Comparison of ENCODE assay signal across 25 cellular contexts in genomic region chr19:46394398-46394797, GRCh38. TPM values are rescaled to one million over a fixed set of nuclear protein-coding genes. Genes with fewer than 3 reads are reported as not detected.
DNase-seq lines count a peak whose midpoint lies in the region; ATAC-seq, FAIRE-seq and TF ChIP-seq lines count a peak whose summit lies in the region.
"Had no signal": no experiment of that assay in that cellular context is flagged by ENCODE, and none has a peak within 500 bp of the region (broad histone marks: within the 10 kb centered on the region; RNA-seq: fewer than 3 reads in every experiment).

No MANE protein-coding gene starts in this region.

- peaks cover 5% of the 10 kb centered on the region for H3K27me3 Mint-ChIP-seq in T-helper 2 cell treated with Interferon-gamma antibody and Interleukin-4, amounts not matched to agents 5 μg/mL and 100 μg/mL, for 36 hours (ENCODE audit: low read depth)
- H3K27me3 Mint-ChIP-seq in nephron progenitor cell (ENCODE audit: low read depth, poor library complexity): peaks cover 23% of the 10 kb centered on the region

- H3K27me3 ChIP-seq in IMR-90 (ENCODE audit: control insufficient read depth, insufficient read depth, low read length): no peaks in the 10 kb centered on the region
- H3K27me3 ChIP-seq in HepG2 (ENCODE audit: control insufficient read depth in 1 of 2, insufficient read depth in 2 of 2, low read length in 2 of 2): no peaks in the 10 kb centered on the region
- H3K27me3 ChIP-seq: pancreas, tibial artery had no signal

- H3K79me2 ChIP-seq in HepG2 (ENCODE audit: insufficient read depth, low read length): no peaks in the 10 kb centered on the region

- intact Hi-C loops in IMR-90 (cut with micrococcal nuclease) (loop anchor here (2.0 kb wide), 2 partner anchors 48 to 114 kb away; partner anchors contain the start of gene PPP5C), HepG2 (cut with micrococcal nuclease; ENCODE audit: unreplicated experiment) (loop anchor here (2.0 kb wide), 1 partner anchor 92 kb away; no protein-coding TSS in a partner anchor)

- POLR2A ChIA-PET in IMR-90 (lab: Charles Lee; ENCODE audit: unreplicated experiment): no interaction called here
- POLR2A ChIA-PET in HepG2 (lab: Yijun Ruan, JAX): no interaction called here

- H4K20me1 ChIP-seq in IMR-90 (ENCODE audit: insufficient read depth, low read length) (no peaks in the 10 kb centered on the region; the same call in 1 of the 2 replicates), HepG2 (ENCODE audit: insufficient read depth, low read length) (no peaks in the 10 kb centered on the region)

- H2BK120ac ChIP-seq in IMR-90 (ENCODE audit: low read depth, low read length): no peak overlapping the region

- H3K36me3 ChIP-seq in IMR-90 (ENCODE audit: control insufficient read depth, insufficient read depth, low read length) (peaks cover 20% of the 10 kb centered on the region), HepG2 (replicated peaks in 1 of 2; ENCODE audit: control insufficient read depth in 1 of 2, insufficient read depth in 2 of 2, low read length in 2 of 2) (peaks cover 5 to 17% of the 10 kb centered on the region in 2 experiments; a peak in 4 of 5 replicates)

- peak; percentile 39 for DNase-seq in Daoy (ENCODE audit: low read depth)
- DNase-seq in IMR-90: no peak
- no peak for DNase-seq in T-helper 2 cell treated with Interferon-gamma antibody and Interleukin-4, amounts not matched to agents 5 μg/mL and 100 μg/mL, for 36 hours (ENCODE audit: low spot score)
- DNase-seq in HepG2 (ENCODE audit: low spot score): no peak
- DNase-seq in nephron progenitor cell: no peak
- no peak for DNase-seq in NCI-H510A treated with DMSO at 0.1 percent for 48 hours (lab: John Stamatoyannopoulos, UW)
- no peak for DNase-seq in NCI-H187 (lab: John Stamatoyannopoulos, UW)
- DNase-seq: activated CD4-positive, alpha-beta T cell treated with anti-CD3 and anti-CD28 coated beads, Interleukin-2, amount 50 U/mL, for 4 hours; activated T-cell treated with anti-CD3 and anti-CD28 coated beads for 4 hours; H7; hippocampal formation; islet precursor cell; MM.1S; naive B cell; NCI-H2081 treated with DMSO at 0.1 percent for 48 hours; NCI-H524; stimulated activated CD4-positive, alpha-beta T cell treated with anti-CD3 and anti-CD28 coated beads, Interleukin-1b, Interleukin-23, amount 100 ng/mL, for 48 hours; stimulated activated naive CD4-positive, alpha-beta T cell had no signal

- no peak overlapping the region for H2BK20ac ChIP-seq in IMR-90 (ENCODE audit: low read depth, low read length)

- H3K4me3 ChIP-seq in IMR-90 (ENCODE audit: insufficient read depth, low read depth, low read length): no peak overlapping the region
- H3K4me3 ChIP-seq in HepG2 (replicated peaks in 1 of 3; ENCODE audit: insufficient read depth in 1 of 3, low read depth in 2 of 3, low read length in 3 of 3): no peak overlapping the region
- H3K4me3 ChIP-seq: pancreas, tibial artery had no signal

- H3K4me3 Mint-ChIP-seq in T-helper 2 cell treated with Interferon-gamma antibody and Interleukin-4, amounts not matched to agents 5 μg/mL and 100 μg/mL, for 36 hours: peak overlapping the region; percentile 38
- H3K4me3 Mint-ChIP-seq in nephron progenitor cell: no peak overlapping the region
- H3K4me3 Mint-ChIP-seq: activated naive CD4-positive, alpha-beta T cell treated with anti-CD3 and anti-CD28 coated beads, Interleukin-2, amount 10 ng/mL, durations not matched to agents 7 days and 5 days; naive B cell had no signal

- ATAC-seq in IMR-90 (ENCODE audit: low read depth) (no peak), HepG2 (no peak)
- ATAC-seq: sciatic nerve had no signal

- no peak overlapping the region for H3K23ac ChIP-seq in IMR-90 (ENCODE audit: low read depth, low read length)

- no peak for TF ChIP-seq CTCF in IMR-90 (conservative IDR thresholded peaks at IDR 0.05; ENCODE audit: low read depth, low read length)
- no peak for TF ChIP-seq CTCF in HepG2 (CRISPR knock-in tag; IDR thresholded peaks at IDR 0.05)
- TF ChIP-seq CTCF in nephron progenitor cell (IDR thresholded peaks at IDR 0.05): no peak

- CTCF ChIA-PET in IMR-90 (lab: Yijun Ruan, JAX): no interaction called here
- CTCF ChIA-PET in HepG2 (lab: Yijun Ruan, JAX; ENCODE audit: low intra/inter-chr PET ratio, low total read pairs): interaction anchor here (1.0 to 3.3 kb wide), 3 partner anchors 79 to 119 kb away, joined by 5 to 96 read pairs (median 59); no protein-coding TSS in a partner anchor

- TF ChIP-seq POLR2A in IMR-90 (IDR thresholded peaks at IDR 0.05; ENCODE audit: low read depth, low read length) (no peak), HepG2 (IDR thresholded peaks at IDR 0.05; ENCODE audit: insufficient read depth in 1 of 2, low read depth in 2 of 2, low read length in 2 of 2) (no peak)

- TF ChIP-seq EP300 in HepG2 (IDR thresholded peaks at IDR 0.05; ENCODE audit: low read depth in 2 of 2, low read length in 2 of 2): no peak
- no peak for TF ChIP-seq EP300 in HepG2 (CRISPR knock-in tag; IDR thresholded peaks at IDR 0.05; ENCODE audit: borderline replicate concordance)

- H3K4me1 ChIP-seq in IMR-90 (ENCODE audit: control insufficient read depth, insufficient read depth, low read length) (peaks cover 15% of the 10 kb centered on the region), HepG2 (ENCODE audit: insufficient read depth, low read length) (no peaks in the 10 kb centered on the region)
- H3K4me1 ChIP-seq: pancreas had no signal

- no peak overlapping the region for H4K91ac ChIP-seq in IMR-90 (ENCODE audit: insufficient read depth, low read depth, low read length)

- H2BK15ac ChIP-seq in IMR-90 (ENCODE audit: low read depth, low read length): no peak overlapping the region

- no peak overlapping the region for H4K8ac ChIP-seq in IMR-90 (ENCODE audit: low read depth in 2 of 2, low read length in 2 of 2)

- H3K4ac ChIP-seq in IMR-90 (ENCODE audit: low read depth, low read length): no peak overlapping the region

- H3K56ac ChIP-seq in IMR-90 (ENCODE audit: extremely low read depth, insufficient read depth, low read length): no peak overlapping the region

- H3K9me1 ChIP-seq in IMR-90 (ENCODE audit: insufficient read depth, low read length): peaks cover 13% of the 10 kb centered on the region

- no peak overlapping the region for H2AFZ ChIP-seq in IMR-90 (replicated peaks; ENCODE audit: low read length, poor library complexity)
- no peak overlapping the region for H2AFZ ChIP-seq in HepG2 (ENCODE audit: low read length)

- FAIRE-seq in HepG2 (lab: Jason Lieb, UNC): no peak
- FAIRE-seq: colon, GM19239, pancreas had no signal

- peaks cover 4% of the 10 kb centered on the region for H3K9me3 ChIP-seq in IMR-90 (ENCODE audit: control insufficient read depth, insufficient read depth, low read length)
- no peaks in the 10 kb centered on the region for H3K9me3 ChIP-seq in HepG2 (ENCODE audit: low read length)
- H3K9me3 ChIP-seq: pancreas, tibial artery had no signal

- H3K27ac Mint-ChIP-seq in T-helper 2 cell treated with Interferon-gamma antibody and Interleukin-4, amounts not matched to agents 5 μg/mL and 100 μg/mL, for 36 hours: no peak overlapping the region
- no peak overlapping the region for H3K27ac Mint-ChIP-seq in nephron progenitor cell
- H3K27ac Mint-ChIP-seq: activated naive CD4-positive, alpha-beta T cell treated with anti-CD3 and anti-CD28 coated beads, Interleukin-2, amount 10 ng/mL, durations not matched to agents 7 days and 5 days had no signal

- no peak overlapping the region for H3K18ac ChIP-seq in IMR-90 (ENCODE audit: low read depth, low read length)

- peaks cover 18% of the 10 kb centered on the region for H3K36me3 Mint-ChIP-seq in T-helper 2 cell treated with Interferon-gamma antibody and Interleukin-4, amounts not matched to agents 5 μg/mL and 100 μg/mL, for 36 hours (ENCODE audit: low read depth)
- peaks cover 31% of the 10 kb centered on the region for H3K36me3 Mint-ChIP-seq in nephron progenitor cell (ENCODE audit: low read depth)

- H3K14ac ChIP-seq in IMR-90 (replicated peaks; ENCODE audit: low read depth, low read length): no peak overlapping the region

- no peak overlapping the region for H3K27ac ChIP-seq in IMR-90 (ENCODE audit: insufficient read depth, low read length)
- H3K27ac ChIP-seq in HepG2 (ENCODE audit: extremely low read length, insufficient read depth, low read length): no peak overlapping the region
- H3K27ac ChIP-seq: pancreas had no signal

- no peak overlapping the region for H4K5ac ChIP-seq in IMR-90 (ENCODE audit: low read depth, low read length)

- no peak overlapping the region for H2BK5ac ChIP-seq in IMR-90 (ENCODE audit: low read depth, low read length, poor library complexity, severe bottlenecking)

- H2AK5ac ChIP-seq in IMR-90 (ENCODE audit: low read depth, low read length): peak overlapping the region; percentile 13; the same call in 1 of the 2 replicates

- 0 out of 4 replicates have a peak, but pooled peaks cover 0 to 9% of the 10 kb centered on the region in 2 experiments for H3K79me1 ChIP-seq in IMR-90 (ENCODE audit: low read depth in 1 of 2, low read length in 2 of 2)

- in situ Hi-C loops in IMR-90 (cut with MboI; ENCODE audit: low sequenced_read_pairs) (no loop called here), HepG2 (cut with HindIII; ENCODE audit: extremely low pct_ligation_motif_present, low pct_unique_long_range_greater_than_20kb) (loop anchor here (10.0 kb wide), 1 partner anchor 110 kb away; no protein-coding TSS in a partner anchor)

- no peaks in the 10 kb centered on the region for H3K9me3 Mint-ChIP-seq in T-helper 2 cell treated with Interferon-gamma antibody and Interleukin-4, amounts not matched to agents 5 μg/mL and 100 μg/mL, for 36 hours
- peaks cover 3% of the 10 kb centered on the region for H3K9me3 Mint-ChIP-seq in nephron progenitor cell
- H3K9me3 Mint-ChIP-seq: naive B cell had no signal

- BruUV-seq in IMR-90 (replicated peaks; lab: Mats Ljungman, UMichigan): no TSS peak
- no TSS peak for BruUV-seq in HepG2 (replicated peaks; lab: Mats Ljungman, UMichigan)

- dilution Hi-C loops in IMR-90 (cut with HindIII; ENCODE audit: low sequenced_read_pairs, unreplicated experiment): no loop called here

- H3K9ac ChIP-seq in IMR-90 (ENCODE audit: low read depth, low read length) (no peak overlapping the region), HepG2 (ENCODE audit: insufficient read depth, low read depth, low read length) (no peak overlapping the region)

- H3K4me2 ChIP-seq in IMR-90 (ENCODE audit: low read depth, low read length) (no peak overlapping the region), HepG2 (ENCODE audit: low read depth, low read length) (no peak overlapping the region)

- H2AK9ac ChIP-seq in IMR-90 (replicated peaks; ENCODE audit: low read depth, low read length, poor library complexity): no peak overlapping the region

- 67% methylated on average over 1 of the region's 5 CpGs; no CpG with 5 or more reads in 1 of the 2 experiments for WGBS in IMR-90 (ENCODE audit: extremely low coverage in 2 of 2, insufficient read length in 1 of 2), 2 experiments
- 96% methylated on average over 5 of the region's 5 CpGs for WGBS in HepG2 (ENCODE audit: low lambda C conversion rate)

- peaks cover 2% of the 10 kb centered on the region for H3K4me1 Mint-ChIP-seq in T-helper 2 cell treated with Interferon-gamma antibody and Interleukin-4, amounts not matched to agents 5 μg/mL and 100 μg/mL, for 36 hours (ENCODE audit: low read depth)
- H3K4me1 Mint-ChIP-seq in nephron progenitor cell: peaks cover 30% of the 10 kb centered on the region
- H3K4me1 Mint-ChIP-seq: activated naive CD4-positive, alpha-beta T cell treated with anti-CD3 and anti-CD28 coated beads, Interleukin-2, amount 10 ng/mL, durations not matched to agents 7 days and 5 days had no signal

- TF ChIP-seq RAD21 in IMR-90 (IDR thresholded peaks at IDR 0.05; ENCODE audit: low read length) (no peak), HepG2 (CRISPR knock-in tag; IDR thresholded peaks at IDR 0.05) (no peak)

RNA-seq across cellular contexts. Expression of gene CCDC8, which starts 19.0 kb away (rescaled TPM):
- total RNA-seq in Daoy (2014; rRNA removed; shearing (Covaris generic)): 8.8 and 9.2 TPM in 2 replicates
- total RNA-seq in IMR-90 (2012; rRNA removed) (10.2 and 10.3 TPM in 2 replicates), HepG2 (2016; rRNA removed; fragmentation: Illumina TruSeq; extraction: Trizol) (0.04 TPM in 1 of 2 replicates, not detected in the other)
- polyA plus RNA-seq in IMR-90 (2012; rRNA removed) (8.9 and 9.3 TPM in 2 replicates), HepG2 (2011; rRNA removed) (not detected in 2 replicates)
- polyA plus RNA-seq in IMR-90 (2012; cell fraction: cytosol; rRNA removed): 5.5 and 8.8 TPM in 2 replicates
- 3.7 and 4.1 TPM in 2 replicates for polyA plus RNA-seq in IMR-90 (2012; cell fraction: nucleus; rRNA removed; ENCODE audit: low replicate concordance)
- not detected in 2 replicates for total RNA-seq in HepG2 (2016; cell fraction: cytosol; rRNA removed; fragmentation: Illumina TruSeq; extraction: Trizol; ENCODE audit: low read depth)
- 0.06 TPM in 1 of 2 replicates, not detected in the other for total RNA-seq in HepG2 (2016; cell fraction: insoluble cytoplasmic fraction; rRNA removed; fragmentation: Illumina TruSeq; extraction: Trizol)
- total RNA-seq in HepG2 (2016; cell fraction: membrane; rRNA removed; fragmentation: Illumina TruSeq; extraction: Trizol): not detected in 2 replicates
- not detected in 2 replicates for total RNA-seq in HepG2 (2016; cell fraction: nucleus; rRNA removed; fragmentation: Illumina TruSeq; extraction: Trizol)
- polyA plus RNA-seq in HepG2 (2011; cell fraction: cytosol; rRNA removed): not detected in 2 replicates
- not detected in 2 replicates for polyA plus RNA-seq in HepG2 (2011; cell fraction: nucleus; rRNA removed)
- polyA plus RNA-seq in HepG2 (2012): not detected in 2 replicates
- polyA plus RNA-seq in HepG2 (2016; cell fraction: cytosol; fragmentation: Illumina TruSeq; extraction: Trizol; ENCODE audit: low read depth): not detected in 2 replicates
- polyA plus RNA-seq in HepG2 (2016; cell fraction: insoluble cytoplasmic fraction; fragmentation: Illumina TruSeq; extraction: Trizol; ENCODE audit: low read depth): not detected in 2 replicates
- polyA plus RNA-seq in HepG2 (2016; cell fraction: membrane; fragmentation: Illumina TruSeq; extraction: Trizol; ENCODE audit: low read depth): not detected in 2 replicates
- not detected in 2 replicates for polyA plus RNA-seq in HepG2 (2016; cell fraction: nucleus; fragmentation: Illumina TruSeq; extraction: Trizol; ENCODE audit: insufficient read depth, low read depth)
- polyA minus RNA-seq in HepG2 (2011; rRNA and poly(A)+ RNA removed; ENCODE audit: low replicate concordance): not detected in 2 replicates
- not detected in 2 replicates for polyA minus RNA-seq in HepG2 (2011; cell fraction: cytosol; rRNA and poly(A)+ RNA removed)
- not detected in 2 replicates for polyA minus RNA-seq in HepG2 (2011; cell fraction: nucleus; rRNA and poly(A)+ RNA removed)
- total RNA-seq: T-helper 1 cell treated with Interleukin-12 subunit alpha and Interleukin-12 subunit beta and Interleukin-4 antibody, amounts not matched to agents 30 ng/mL and 1 ng/mL, for 36 hours had no signal

RNA-seq across cellular contexts. Expression of gene PNMA8C, which starts 34.3 kb away (rescaled TPM):
- total RNA-seq in Daoy (2014; rRNA removed; shearing (Covaris generic)): not detected in 2 replicates
- total RNA-seq in IMR-90 (2012; rRNA removed) (under 0.01 and 0.18 TPM in 2 replicates), HepG2 (2016; rRNA removed; fragmentation: Illumina TruSeq; extraction: Trizol) (not detected in 2 replicates)
- polyA plus RNA-seq in IMR-90 (2012; rRNA removed) (0.09 TPM in 1 of 2 replicates, not detected in the other), HepG2 (2011; rRNA removed) (not detected in 2 replicates)
- 0.03 TPM in 1 of 2 replicates, not detected in the other for polyA plus RNA-seq in IMR-90 (2012; cell fraction: cytosol; rRNA removed)
- polyA plus RNA-seq in IMR-90 (2012; cell fraction: nucleus; rRNA removed; ENCODE audit: low replicate concordance): 0.03 and 0.13 TPM in 2 replicates
- not detected in 2 replicates for total RNA-seq in HepG2 (2016; cell fraction: cytosol; rRNA removed; fragmentation: Illumina TruSeq; extraction: Trizol; ENCODE audit: low read depth)
- total RNA-seq in HepG2 (2016; cell fraction: insoluble cytoplasmic fraction; rRNA removed; fragmentation: Illumina TruSeq; extraction: Trizol): not detected in 2 replicates
- total RNA-seq in HepG2 (2016; cell fraction: membrane; rRNA removed; fragmentation: Illumina TruSeq; extraction: Trizol): not detected in 2 replicates
- total RNA-seq in HepG2 (2016; cell fraction: nucleus; rRNA removed; fragmentation: Illumina TruSeq; extraction: Trizol): not detected in 2 replicates
- not detected in 2 replicates for polyA plus RNA-seq in HepG2 (2011; cell fraction: cytosol; rRNA removed)
- polyA plus RNA-seq in HepG2 (2011; cell fraction: nucleus; rRNA removed): not detected in 2 replicates
- polyA plus RNA-seq in HepG2 (2012): not detected in 2 replicates
- polyA plus RNA-seq in HepG2 (2016; cell fraction: cytosol; fragmentation: Illumina TruSeq; extraction: Trizol; ENCODE audit: low read depth): not detected in 2 replicates
- polyA plus RNA-seq in HepG2 (2016; cell fraction: insoluble cytoplasmic fraction; fragmentation: Illumina TruSeq; extraction: Trizol; ENCODE audit: low read depth): not detected in 2 replicates
- not detected in 2 replicates for polyA plus RNA-seq in HepG2 (2016; cell fraction: membrane; fragmentation: Illumina TruSeq; extraction: Trizol; ENCODE audit: low read depth)
- polyA plus RNA-seq in HepG2 (2016; cell fraction: nucleus; fragmentation: Illumina TruSeq; extraction: Trizol; ENCODE audit: insufficient read depth, low read depth): not detected in 2 replicates
- 0.02 TPM in 1 of 2 replicates, not detected in the other for polyA minus RNA-seq in HepG2 (2011; rRNA and poly(A)+ RNA removed; ENCODE audit: low replicate concordance)
- not detected in 2 replicates for polyA minus RNA-seq in HepG2 (2011; cell fraction: cytosol; rRNA and poly(A)+ RNA removed)
- not detected in 2 replicates for polyA minus RNA-seq in HepG2 (2011; cell fraction: nucleus; rRNA and poly(A)+ RNA removed)
- total RNA-seq: sciatic nerve; T-helper 1 cell treated with Interleukin-12 subunit alpha and Interleukin-12 subunit beta and Interleukin-4 antibody, amounts not matched to agents 30 ng/mL and 1 ng/mL, for 36 hours had no signal

RNA-seq across cellular contexts. Expression of gene PPP5C, which starts 47.5 kb away (rescaled TPM):
- 59.4 and 80.8 TPM in 2 replicates for total RNA-seq in Daoy (2014; rRNA removed; shearing (Covaris generic))
- total RNA-seq in IMR-90 (2012; rRNA removed): 68.9 and 80.5 TPM in 2 replicates
- 128 and 133 TPM in 2 replicates for polyA plus RNA-seq in IMR-90 (2012; rRNA removed)
- 103 and 109 TPM in 2 replicates for polyA plus RNA-seq in IMR-90 (2012; cell fraction: cytosol; rRNA removed)
- 214 and 279 TPM in 2 replicates for polyA plus RNA-seq in IMR-90 (2012; cell fraction: nucleus; rRNA removed; ENCODE audit: low replicate concordance)
- 38.2 and 41.6 TPM in 2 replicates for total RNA-seq in HepG2 (2016; rRNA removed; fragmentation: Illumina TruSeq; extraction: Trizol)
- 6.6 and 9.3 TPM in 2 replicates for total RNA-seq in HepG2 (2016; cell fraction: cytosol; rRNA removed; fragmentation: Illumina TruSeq; extraction: Trizol; ENCODE audit: low read depth)
- 33.6 and 40.9 TPM in 2 replicates for total RNA-seq in HepG2 (2016; cell fraction: insoluble cytoplasmic fraction; rRNA removed; fragmentation: Illumina TruSeq; extraction: Trizol)
- 12.2 and 12.3 TPM in 2 replicates for total RNA-seq in HepG2 (2016; cell fraction: membrane; rRNA removed; fragmentation: Illumina TruSeq; extraction: Trizol)
- total RNA-seq in HepG2 (2016; cell fraction: nucleus; rRNA removed; fragmentation: Illumina TruSeq; extraction: Trizol): 31.3 and 44.2 TPM in 2 replicates
- 67.9 and 68.5 TPM in 2 replicates for polyA plus RNA-seq in HepG2 (2011; rRNA removed)
- polyA plus RNA-seq in HepG2 (2011; cell fraction: cytosol; rRNA removed): 52.3 and 70.1 TPM in 2 replicates
- polyA plus RNA-seq in HepG2 (2011; cell fraction: nucleus; rRNA removed): 118 and 133 TPM in 2 replicates
- 33.2 and 36.7 TPM in 2 replicates for polyA plus RNA-seq in HepG2 (2012)
- polyA plus RNA-seq in HepG2 (2016; cell fraction: cytosol; fragmentation: Illumina TruSeq; extraction: Trizol; ENCODE audit: low read depth): 3.4 and 4.4 TPM in 2 replicates
- polyA plus RNA-seq in HepG2 (2016; cell fraction: insoluble cytoplasmic fraction; fragmentation: Illumina TruSeq; extraction: Trizol; ENCODE audit: low read depth): 45.7 and 54.9 TPM in 2 replicates
- polyA plus RNA-seq in HepG2 (2016; cell fraction: membrane; fragmentation: Illumina TruSeq; extraction: Trizol; ENCODE audit: low read depth): 6.8 and 8.2 TPM in 2 replicates
- polyA plus RNA-seq in HepG2 (2016; cell fraction: nucleus; fragmentation: Illumina TruSeq; extraction: Trizol; ENCODE audit: insufficient read depth, low read depth): 82.9 and 89.8 TPM in 2 replicates
- polyA minus RNA-seq in HepG2 (2011; rRNA and poly(A)+ RNA removed; ENCODE audit: low replicate concordance): 92.2 and 144 TPM in 2 replicates
- polyA minus RNA-seq in HepG2 (2011; cell fraction: cytosol; rRNA and poly(A)+ RNA removed): 26.7 and 26.9 TPM in 2 replicates
- 63.0 and 66.9 TPM in 2 replicates for polyA minus RNA-seq in HepG2 (2011; cell fraction: nucleus; rRNA and poly(A)+ RNA removed)
